In genomic region chr10:44010873-44011602, GRCh38 we compare ENCODE assay signal across 9 cellular contexts.
A peak's percentile ranks its signal among the peaks of the same experiment; 100 is the strongest.
DNase-seq lines count a peak whose midpoint lies in the region; ATAC-seq and TF ChIP-seq lines count a peak whose summit lies in the region.
"Had no signal": no experiment of that assay in that cellular context is flagged by ENCODE, and none has a peak within 500 bp of the region (broad histone marks: within the 10 kb centered on the region; RNA-seq: fewer than 3 reads in every experiment).

No MANE protein-coding gene starts in this region.

- no peak overlapping the region for H2BK15ac ChIP-seq in H9 (ENCODE audit: low read depth, low read length)

- H4K5ac ChIP-seq in H9 (ENCODE audit: insufficient read length, low read depth, low read length): no peak overlapping the region

- no peak overlapping the region for H4K8ac ChIP-seq in H9 (replicated peaks; ENCODE audit: insufficient read length, low read depth, low read length)

- ATAC-seq in HG02852 (IDR thresholded peaks at IDR 0.05; ENCODE audit: unreplicated experiment): peak; percentile 88
- peak; percentile 95 for ATAC-seq in RWPE2 (ENCODE audit: low read depth)
- ATAC-seq in stimulated activated naive B cell treated with anti-CD40 and anti-IgM and Interleukin-4, amounts not matched to agents 10 μg/mL and 1 μg/mL and 100 μg/mL, for 72 hours (replicated peaks): peak; percentile 68 to 81

- no peak overlapping the region for H3T11ph ChIP-seq in H9 (ENCODE audit: low read length)

- CTCF ChIA-PET in activated naive CD4-positive, alpha-beta T cell treated with anti-CD3 and anti-CD28 coated beads, Interleukin-2, amount 10 ng/mL, durations not matched to agents 7 days and 5 days (lab: Charles Lee): no interaction called here

- H3K4me1 Mint-ChIP-seq in activated naive CD4-positive, alpha-beta T cell treated with anti-CD3 and anti-CD28 coated beads, Interleukin-2, amount 10 ng/mL, durations not matched to agents 7 days and 5 days: peaks cover 12% of the 10 kb centered on the region
- peaks cover 0 to 3% of the 10 kb centered on the region in 2 donors for H3K4me1 Mint-ChIP-seq in stimulated activated naive B cell treated with anti-CD40 and anti-IgM and Interleukin-4, amounts not matched to agents 10 μg/mL and 1 μg/mL and 100 μg/mL, for 72 hours
- H3K4me1 Mint-ChIP-seq in H9: peaks cover 0 to 4% of the 10 kb centered on the region in 2 experiments; a peak in 2 of 4 replicates

- no peak overlapping the region for H3K4ac ChIP-seq in H9 (ENCODE audit: low read depth, low read length)

- no peaks in the 10 kb centered on the region for H3K79me2 ChIP-seq in H9 (ENCODE audit: insufficient read depth, low read length)

- H2AFZ ChIP-seq in H9 (ENCODE audit: low read length): no peak overlapping the region

- H2BK5ac ChIP-seq in H9 (ENCODE audit: insufficient read length, low read length): no peak overlapping the region

- H3K56ac ChIP-seq in H9 (ENCODE audit: insufficient read length, low read depth, low read length): no peak overlapping the region

- no peak overlapping the region for H3K4me3 ChIP-seq in RWPE2 (ENCODE audit: severe bottlenecking)

- H3K4me1 ChIP-seq in RWPE2 (ENCODE audit: insufficient read depth, poor library complexity, severe bottlenecking) (peaks cover 3% of the 10 kb centered on the region), H9 (ENCODE audit: insufficient read depth, low read length) (no peaks in the 10 kb centered on the region)

- H4K91ac ChIP-seq in H9 (ENCODE audit: insufficient read length, low read depth, low read length): no peak overlapping the region

- H2BK20ac ChIP-seq in H9 (ENCODE audit: low read depth, low read length, poor library complexity, severe bottlenecking): no peak overlapping the region

- no peak overlapping the region for H3K4me3 Mint-ChIP-seq in activated naive CD4-positive, alpha-beta T cell treated with anti-CD3 and anti-CD28 coated beads, Interleukin-2, amount 10 ng/mL, durations not matched to agents 7 days and 5 days
- H3K4me3 Mint-ChIP-seq in stimulated activated naive B cell treated with anti-CD40 and anti-IgM and Interleukin-4, amounts not matched to agents 10 μg/mL and 1 μg/mL and 100 μg/mL, for 72 hours: no peak overlapping the region
- no peak overlapping the region for H3K4me3 Mint-ChIP-seq in H9

- H3K27me3 ChIP-seq in RWPE2 (ENCODE audit: insufficient read depth, poor library complexity, severe bottlenecking) (no peaks in the 10 kb centered on the region), H9 (ENCODE audit: insufficient read depth, low read length) (no peaks in the 10 kb centered on the region)

- H3K4me2 ChIP-seq in H9 (ENCODE audit: insufficient read depth, insufficient read length, low read length): no peak overlapping the region

- H2BK120ac ChIP-seq in H9 (ENCODE audit: low read depth, low read length, poor library complexity, severe bottlenecking): no peak overlapping the region

- H3K27ac ChIP-seq in RWPE2 (ENCODE audit: poor library complexity, severe bottlenecking) (peak overlapping the region; percentile 51), H9 (ENCODE audit: insufficient read length, low read depth, low read length) (no peak overlapping the region)

- H4K20me1 ChIP-seq in H9 (ENCODE audit: control insufficient read depth, insufficient read depth, insufficient read length): no peaks in the 10 kb centered on the region

- no peaks in the 10 kb centered on the region for H3K36me3 Mint-ChIP-seq in activated naive CD4-positive, alpha-beta T cell treated with anti-CD3 and anti-CD28 coated beads, Interleukin-2, amount 10 ng/mL, durations not matched to agents 7 days and 5 days
- no peaks in the 10 kb centered on the region for H3K36me3 Mint-ChIP-seq in stimulated activated naive B cell treated with anti-CD40 and anti-IgM and Interleukin-4, amounts not matched to agents 10 μg/mL and 1 μg/mL and 100 μg/mL, for 72 hours
- H3K36me3 Mint-ChIP-seq in H9 (ENCODE audit: insufficient read depth in 1 of 3, low read depth in 3 of 3): no peaks in the 10 kb centered on the region; a peak in 1 of 7 replicates
- H3K36me3 Mint-ChIP-seq: brain had no signal

- peaks cover 2% of the 10 kb centered on the region for H3K9me3 ChIP-seq in RWPE2 (ENCODE audit: severe bottlenecking)
- H3K9me3 ChIP-seq in H9 (ENCODE audit: control insufficient read depth, low read depth, low read length): no peaks in the 10 kb centered on the region

- H3K9me3 Mint-ChIP-seq in activated naive CD4-positive, alpha-beta T cell treated with anti-CD3 and anti-CD28 coated beads, Interleukin-2, amount 10 ng/mL, durations not matched to agents 7 days and 5 days: no peaks in the 10 kb centered on the region
- peaks cover 1 to 2% of the 10 kb centered on the region in 2 donors for H3K9me3 Mint-ChIP-seq in stimulated activated naive B cell treated with anti-CD40 and anti-IgM and Interleukin-4, amounts not matched to agents 10 μg/mL and 1 μg/mL and 100 μg/mL, for 72 hours
- no peaks in the 10 kb centered on the region for H3K9me3 Mint-ChIP-seq in H9
- H3K9me3 Mint-ChIP-seq: brain had no signal

- peaks cover 14% of the 10 kb centered on the region for H3K27me3 Mint-ChIP-seq in activated naive CD4-positive, alpha-beta T cell treated with anti-CD3 and anti-CD28 coated beads, Interleukin-2, amount 10 ng/mL, durations not matched to agents 7 days and 5 days
- peaks cover 0 to 4% of the 10 kb centered on the region in 2 donors for H3K27me3 Mint-ChIP-seq in stimulated activated naive B cell treated with anti-CD40 and anti-IgM and Interleukin-4, amounts not matched to agents 10 μg/mL and 1 μg/mL and 100 μg/mL, for 72 hours
- peaks cover 2% of the 10 kb centered on the region; the same call in 1 of the 2 replicates for H3K27me3 Mint-ChIP-seq in H9 (ENCODE audit: low read depth)

- no CpG with 5 or more reads among the region's 2 CpGs for WGBS in H9 (ENCODE audit: extremely low coverage, insufficient read length, low lambda C conversion rate)

- no peak overlapping the region for H2BK12ac ChIP-seq in H9 (ENCODE audit: insufficient read length, low read depth, low read length)

- no peak overlapping the region for H3K27ac Mint-ChIP-seq in activated naive CD4-positive, alpha-beta T cell treated with anti-CD3 and anti-CD28 coated beads, Interleukin-2, amount 10 ng/mL, durations not matched to agents 7 days and 5 days
- no peak overlapping the region for H3K27ac Mint-ChIP-seq in stimulated activated naive B cell treated with anti-CD40 and anti-IgM and Interleukin-4, amounts not matched to agents 10 μg/mL and 1 μg/mL and 100 μg/mL, for 72 hours
- H3K27ac Mint-ChIP-seq in H9: no peak overlapping the region; a peak in 1 of 7 replicates

- H2AK5ac ChIP-seq in H9 (ENCODE audit: insufficient read length, low read length): no peak overlapping the region

- H3K23me2 ChIP-seq in H9 (ENCODE audit: insufficient read length, low read depth, low read length, poor library complexity, severe bottlenecking): no peaks in the 10 kb centered on the region

- H3K23ac ChIP-seq in H9 (ENCODE audit: insufficient read length, low read depth, low read length): no peak overlapping the region

- DNase-seq in activated naive CD4-positive, alpha-beta T cell treated with anti-CD3 and anti-CD28 coated beads, Interleukin-2, amount 10 ng/mL, durations not matched to agents 7 days and 5 days: peak; percentile 41
- no peak for DNase-seq in activated naive CD4-positive, alpha-beta T cell treated with Interleukin-2 at 50 U/mL for 16 hours
- DNase-seq in RWPE2 (ENCODE audit: low spot score): no peak
- DNase-seq in stimulated activated naive B cell treated with anti-CD40 and anti-IgM and Interleukin-4, amounts not matched to agents 10 μg/mL and 1 μg/mL and 100 μg/mL, for 72 hours: peak; percentile 9
- DNase-seq in NCI-H2196 (lab: John Stamatoyannopoulos, UW; ENCODE audit: unreplicated experiment): no peak
- DNase-seq in NCI-H1092 treated with DMSO at 0.1 percent for 48 hours (lab: John Stamatoyannopoulos, UW): no peak
- DNase-seq in H9: no peak

- no peak overlapping the region for H3K18ac ChIP-seq in H9 (ENCODE audit: insufficient read length, low read depth, low read length)

- TF ChIP-seq CTCF in RWPE2 (IDR thresholded peaks at IDR 0.05; ENCODE audit: poor library complexity, severe bottlenecking) (no peak), H9 (conservative IDR thresholded peaks at IDR 0.05) (no peak)

- H3K36me3 ChIP-seq in RWPE2 (ENCODE audit: low read depth): no peaks in the 10 kb centered on the region

- H3K9ac ChIP-seq in H9 (ENCODE audit: extremely low read depth, insufficient read length, low read length): no peak overlapping the region

- H3K14ac ChIP-seq in H9 (ENCODE audit: insufficient read depth, low read length): no peak overlapping the region; the same call in 1 of the 2 replicates

- no peaks in the 10 kb centered on the region for H3K79me1 ChIP-seq in H9 (ENCODE audit: insufficient read depth, low read depth, low read length, poor library complexity, severe bottlenecking)

Comparison
In these comparisons a context has a peak if more than half of its experiments do, and no peak if none do; other contexts are left out.
1. DNase-seq: peak in activated naive CD4-positive, alpha-beta T cell treated with anti-CD3 and anti-CD28 coated beads, Interleukin-2, amount 10 ng/mL, durations not matched to agents 7 days and 5 days (single experiment) and stimulated activated naive B cell treated with anti-CD40 and anti-IgM and Interleukin-4, amounts not matched to agents 10 μg/mL and 1 μg/mL and 100 μg/mL, for 72 hours (single experiment); none in activated naive CD4-positive, alpha-beta T cell treated with Interleukin-2 at 50 U/mL for 16 hours (single experiment), RWPE2 (single experiment), NCI-H2196 (single experiment), NCI-H1092 treated with DMSO at 0.1 percent for 48 hours (single experiment) and H9 (single experiment).
2. Peak in every context shown above with its lines, with median percentiles within 50 percentile points of each other: ATAC-seq.